1 cellular context compared by ENCODE assay signal in the genomic region with DNA sequence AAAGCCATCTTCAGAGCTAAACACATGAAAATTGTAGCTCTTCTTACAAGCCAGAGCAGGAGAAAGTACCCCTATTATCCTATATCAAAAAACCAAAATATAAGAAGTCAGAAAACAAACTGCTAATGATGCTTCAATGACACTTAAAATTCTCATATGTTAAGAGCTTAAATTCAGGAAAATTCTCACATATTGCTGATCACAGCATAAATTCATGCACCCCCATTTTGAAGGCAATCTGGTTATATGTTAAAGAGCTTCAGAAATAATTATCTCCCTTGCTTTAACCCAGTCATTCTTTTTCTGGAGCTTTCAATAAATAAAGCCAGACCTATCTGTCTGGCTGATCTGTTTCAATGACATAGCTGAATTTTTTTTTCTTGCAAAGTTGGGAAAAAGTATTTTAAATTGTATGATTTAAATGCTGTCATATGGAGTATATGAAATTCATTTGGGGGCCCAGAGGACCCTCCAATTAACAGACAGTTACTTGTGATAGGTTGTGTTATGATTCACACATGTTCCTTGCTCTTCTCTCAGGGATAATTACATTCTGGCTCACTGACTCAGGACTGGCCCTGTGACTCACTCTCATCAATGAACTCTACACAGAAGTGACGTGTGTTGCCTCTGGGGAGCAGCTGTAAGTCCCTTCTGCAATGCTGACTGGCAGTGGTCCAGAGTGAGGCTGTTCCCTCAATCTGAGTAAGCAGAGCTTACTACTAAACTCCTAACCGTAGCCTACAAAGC.
TF ChIP-seq lines count a peak whose summit lies in the region.

No MANE protein-coding gene starts in this region.

TF ChIP-seq in GM12878, 131 proteins besides CTCF, POLR2A, EP300 and RAD21 (continued from another document and continues in another):
- TF ChIP-seq, protein P1, sequence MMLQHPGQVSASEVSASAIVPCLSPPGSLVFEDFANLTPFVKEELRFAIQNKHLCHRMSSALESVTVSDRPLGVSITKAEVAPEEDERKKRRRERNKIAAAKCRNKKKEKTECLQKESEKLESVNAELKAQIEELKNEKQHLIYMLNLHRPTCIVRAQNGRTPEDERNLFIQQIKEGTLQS (IDR thresholded peaks at IDR 0.05; ENCODE audit: borderline replicate concordance, extremely low read depth, low read depth, low read length), result no peak
- TF ChIP-seq MLLT1 (IDR thresholded peaks at IDR 0.05) (no peak), NRF1 (conservative IDR thresholded peaks at IDR 0.05; ENCODE audit: low read depth, low read length) (no peak), BCL11A (IDR thresholded peaks at IDR 0.05; ENCODE audit: low read depth, low read length) (peak; percentile 85), TCF12 (IDR thresholded peaks at IDR 0.05; ENCODE audit: low read depth, low read length) (peak; percentile 67), CBFB (IDR thresholded peaks at IDR 0.05; ENCODE audit: low read depth) (no peak), USF2 (IDR thresholded peaks at IDR 0.05; ENCODE audit: borderline replicate concordance, low read depth, low read length) (no peak), RELB (IDR thresholded peaks at IDR 0.05; ENCODE audit: low read depth) (peak; percentile 52; the same call in 1 of the 2 replicates), CEBPB (IDR thresholded peaks at IDR 0.05; ENCODE audit: borderline replicate concordance in 1 of 2, low read depth in 2 of 2, low read length in 2 of 2) (no peak), SMAD1 (IDR thresholded peaks at IDR 0.05; ENCODE audit: low read depth, partially characterized antibody) (peak; percentile 90), USF1 (IDR thresholded peaks at IDR 0.05; ENCODE audit: borderline replicate concordance, extremely low read length, insufficient read depth, low read depth, low read length) (no peak), TBL1XR1 (IDR thresholded peaks at IDR 0.05; ENCODE audit: low read depth, low read length) (no peak), HDGF (IDR thresholded peaks at IDR 0.05) (no peak), FOXM1 (IDR thresholded peaks at IDR 0.05; ENCODE audit: low read depth, low read length) (no peak; the same call in 1 of the 2 replicates), NBN (IDR thresholded peaks at IDR 0.05) (no peak), MEF2B (IDR thresholded peaks at IDR 0.05; ENCODE audit: partially characterized antibody, poor library complexity, severe bottlenecking) (peak; percentile 97), GABPA (IDR thresholded peaks at IDR 0.05; ENCODE audit: low read depth) (no peak), IKZF2 (IDR thresholded peaks at IDR 0.05) (peak; percentile 66 to 70; a peak in 2 of 4 replicates), ETV6 (conservative IDR thresholded peaks at IDR 0.05 in 1 of 2, IDR thresholded peaks at IDR 0.05 in 1 of 2; ENCODE audit: borderline replicate concordance in 1 of 2, low read depth in 1 of 2) (no peak), SP1 (IDR thresholded peaks at IDR 0.05; ENCODE audit: low read depth, low read length) (no peak), SREBF2 (IDR thresholded peaks at IDR 0.05; ENCODE audit: low read length) (no peak), RCOR1 (conservative IDR thresholded peaks at IDR 0.05; ENCODE audit: low read depth, low read length) (no peak), YBX1 (IDR thresholded peaks at IDR 0.05) (peak; percentile 72; the same call in 1 of the 2 replicates), SMC3 (IDR thresholded peaks at IDR 0.05; ENCODE audit: borderline replicate concordance, low read length) (no peak), IKZF1 (conservative IDR thresholded peaks at IDR 0.05) (peak; percentile 79), CHD1 (IDR thresholded peaks at IDR 0.05; ENCODE audit: low read depth, low read length) (no peak), MTA2 (IDR thresholded peaks at IDR 0.05; ENCODE audit: low read depth) (peak; percentile 96), ZNF687 (IDR thresholded peaks at IDR 0.05) (peak; percentile 36; the same call in 1 of the 2 replicates), NFXL1 (IDR thresholded peaks at IDR 0.05; ENCODE audit: borderline replicate concordance) (no peak), NFIC (IDR thresholded peaks at IDR 0.05; ENCODE audit: low read depth, low read length) (peak; percentile 34; the same call in 1 of the 2 replicates), DPF2 (IDR thresholded peaks at IDR 0.05) (peak; percentile 87)
- TF ChIP-seq, protein P2, sequence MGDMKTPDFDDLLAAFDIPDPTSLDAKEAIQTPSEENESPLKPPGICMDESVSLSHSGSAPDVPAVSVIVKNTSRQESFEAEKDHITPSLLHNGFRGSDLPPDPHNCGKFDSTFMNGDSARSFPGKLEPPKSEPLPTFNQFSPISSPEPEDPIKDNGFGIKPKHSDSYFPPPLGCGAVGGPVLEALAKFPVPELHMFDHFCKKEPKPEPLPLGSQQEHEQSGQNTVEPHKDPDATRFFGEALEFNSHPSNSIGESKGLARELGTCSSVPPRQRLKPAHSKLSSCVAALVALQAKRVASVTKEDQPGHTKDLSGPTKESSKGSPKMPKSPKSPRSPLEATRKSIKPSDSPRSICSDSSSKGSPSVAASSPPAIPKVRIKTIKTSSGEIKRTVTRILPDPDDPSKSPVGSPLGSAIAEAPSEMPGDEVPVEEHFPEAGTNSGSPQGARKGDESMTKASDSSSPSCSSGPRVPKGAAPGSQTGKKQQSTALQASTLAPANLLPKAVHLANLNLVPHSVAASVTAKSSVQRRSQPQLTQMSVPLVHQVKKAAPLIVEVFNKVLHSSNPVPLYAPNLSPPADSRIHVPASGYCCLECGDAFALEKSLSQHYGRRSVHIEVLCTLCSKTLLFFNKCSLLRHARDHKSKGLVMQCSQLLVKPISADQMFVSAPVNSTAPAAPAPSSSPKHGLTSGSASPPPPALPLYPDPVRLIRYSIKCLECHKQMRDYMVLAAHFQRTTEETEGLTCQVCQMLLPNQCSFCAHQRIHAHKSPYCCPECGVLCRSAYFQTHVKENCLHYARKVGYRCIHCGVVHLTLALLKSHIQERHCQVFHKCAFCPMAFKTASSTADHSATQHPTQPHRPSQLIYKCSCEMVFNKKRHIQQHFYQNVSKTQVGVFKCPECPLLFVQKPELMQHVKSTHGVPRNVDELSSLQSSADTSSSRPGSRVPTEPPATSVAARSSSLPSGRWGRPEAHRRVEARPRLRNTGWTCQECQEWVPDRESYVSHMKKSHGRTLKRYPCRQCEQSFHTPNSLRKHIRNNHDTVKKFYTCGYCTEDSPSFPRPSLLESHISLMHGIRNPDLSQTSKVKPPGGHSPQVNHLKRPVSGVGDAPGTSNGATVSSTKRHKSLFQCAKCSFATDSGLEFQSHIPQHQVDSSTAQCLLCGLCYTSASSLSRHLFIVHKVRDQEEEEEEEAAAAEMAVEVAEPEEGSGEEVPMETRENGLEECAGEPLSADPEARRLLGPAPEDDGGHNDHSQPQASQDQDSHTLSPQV (IDR thresholded peaks at IDR 0.05), result no peak
- TF ChIP-seq, protein P3, sequence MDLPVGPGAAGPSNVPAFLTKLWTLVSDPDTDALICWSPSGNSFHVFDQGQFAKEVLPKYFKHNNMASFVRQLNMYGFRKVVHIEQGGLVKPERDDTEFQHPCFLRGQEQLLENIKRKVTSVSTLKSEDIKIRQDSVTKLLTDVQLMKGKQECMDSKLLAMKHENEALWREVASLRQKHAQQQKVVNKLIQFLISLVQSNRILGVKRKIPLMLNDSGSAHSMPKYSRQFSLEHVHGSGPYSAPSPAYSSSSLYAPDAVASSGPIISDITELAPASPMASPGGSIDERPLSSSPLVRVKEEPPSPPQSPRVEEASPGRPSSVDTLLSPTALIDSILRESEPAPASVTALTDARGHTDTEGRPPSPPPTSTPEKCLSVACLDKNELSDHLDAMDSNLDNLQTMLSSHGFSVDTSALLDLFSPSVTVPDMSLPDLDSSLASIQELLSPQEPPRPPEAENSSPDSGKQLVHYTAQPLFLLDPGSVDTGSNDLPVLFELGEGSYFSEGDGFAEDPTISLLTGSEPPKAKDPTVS (IDR thresholded peaks at IDR 0.05; ENCODE audit: low read depth, low read length), result no peak
- TF ChIP-seq, protein P4, sequence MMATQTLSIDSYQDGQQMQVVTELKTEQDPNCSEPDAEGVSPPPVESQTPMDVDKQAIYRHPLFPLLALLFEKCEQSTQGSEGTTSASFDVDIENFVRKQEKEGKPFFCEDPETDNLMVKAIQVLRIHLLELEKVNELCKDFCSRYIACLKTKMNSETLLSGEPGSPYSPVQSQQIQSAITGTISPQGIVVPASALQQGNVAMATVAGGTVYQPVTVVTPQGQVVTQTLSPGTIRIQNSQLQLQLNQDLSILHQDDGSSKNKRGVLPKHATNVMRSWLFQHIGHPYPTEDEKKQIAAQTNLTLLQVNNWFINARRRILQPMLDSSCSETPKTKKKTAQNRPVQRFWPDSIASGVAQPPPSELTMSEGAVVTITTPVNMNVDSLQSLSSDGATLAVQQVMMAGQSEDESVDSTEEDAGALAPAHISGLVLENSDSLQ (IDR thresholded peaks at IDR 0.05), result peak; percentile 78
- TF ChIP-seq, protein P5, sequence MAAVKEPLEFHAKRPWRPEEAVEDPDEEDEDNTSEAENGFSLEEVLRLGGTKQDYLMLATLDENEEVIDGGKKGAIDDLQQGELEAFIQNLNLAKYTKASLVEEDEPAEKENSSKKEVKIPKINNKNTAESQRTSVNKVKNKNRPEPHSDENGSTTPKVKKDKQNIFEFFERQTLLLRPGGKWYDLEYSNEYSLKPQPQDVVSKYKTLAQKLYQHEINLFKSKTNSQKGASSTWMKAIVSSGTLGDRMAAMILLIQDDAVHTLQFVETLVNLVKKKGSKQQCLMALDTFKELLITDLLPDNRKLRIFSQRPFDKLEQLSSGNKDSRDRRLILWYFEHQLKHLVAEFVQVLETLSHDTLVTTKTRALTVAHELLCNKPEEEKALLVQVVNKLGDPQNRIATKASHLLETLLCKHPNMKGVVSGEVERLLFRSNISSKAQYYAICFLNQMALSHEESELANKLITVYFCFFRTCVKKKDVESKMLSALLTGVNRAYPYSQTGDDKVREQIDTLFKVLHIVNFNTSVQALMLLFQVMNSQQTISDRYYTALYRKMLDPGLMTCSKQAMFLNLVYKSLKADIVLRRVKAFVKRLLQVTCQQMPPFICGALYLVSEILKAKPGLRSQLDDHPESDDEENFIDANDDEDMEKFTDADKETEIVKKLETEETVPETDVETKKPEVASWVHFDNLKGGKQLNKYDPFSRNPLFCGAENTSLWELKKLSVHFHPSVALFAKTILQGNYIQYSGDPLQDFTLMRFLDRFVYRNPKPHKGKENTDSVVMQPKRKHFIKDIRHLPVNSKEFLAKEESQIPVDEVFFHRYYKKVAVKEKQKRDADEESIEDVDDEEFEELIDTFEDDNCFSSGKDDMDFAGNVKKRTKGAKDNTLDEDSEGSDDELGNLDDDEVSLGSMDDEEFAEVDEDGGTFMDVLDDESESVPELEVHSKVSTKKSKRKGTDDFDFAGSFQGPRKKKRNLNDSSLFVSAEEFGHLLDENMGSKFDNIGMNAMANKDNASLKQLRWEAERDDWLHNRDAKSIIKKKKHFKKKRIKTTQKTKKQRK (IDR thresholded peaks at IDR 0.05; ENCODE audit: low read depth, low read length), result no peak
